Comparison of ENCODE assay signal across 19 cellular contexts in the genomic region with DNA sequence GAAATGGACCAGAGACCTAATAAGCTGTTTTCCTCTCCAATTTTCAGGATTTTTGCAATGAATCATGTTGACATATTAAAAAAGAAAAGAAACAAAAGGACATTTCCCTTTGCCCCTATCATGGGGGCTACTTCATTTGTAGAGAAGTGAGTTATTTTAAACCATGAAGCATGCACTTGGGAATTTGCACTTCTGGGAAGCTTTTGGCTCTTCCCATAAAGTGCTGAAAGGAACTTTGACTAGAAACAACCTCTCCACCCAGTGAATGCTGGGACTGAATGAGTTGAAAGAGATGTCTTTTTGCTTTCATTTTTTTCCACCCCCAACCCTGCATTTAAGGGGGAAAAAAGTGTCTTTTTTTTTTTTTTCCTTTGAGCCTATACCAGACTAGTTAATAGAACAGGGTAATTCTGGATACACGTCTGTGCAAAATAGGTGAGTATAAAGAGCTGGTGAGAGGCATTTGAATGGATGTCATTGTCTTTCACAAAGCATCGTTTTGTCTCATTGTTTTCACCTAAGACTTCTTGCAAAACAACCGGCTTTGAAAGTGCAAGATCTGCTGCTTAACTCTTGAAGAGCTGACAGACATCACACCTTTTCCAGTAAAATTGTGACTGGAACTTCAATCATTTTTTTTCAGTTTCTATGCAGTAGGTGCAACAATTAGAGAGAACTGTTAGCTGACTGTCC.
"Had no signal": no experiment of that assay in that cellular context is flagged by ENCODE, and none has a peak within 500 bp of the region (broad histone marks: within the 10 kb centered on the region; RNA-seq: fewer than 3 reads in every experiment).

No MANE protein-coding gene starts in this region.

- H3K27ac ChIP-seq: ascending aorta, esophagus squamous epithelium, vagina had no signal

- H3K4me3 ChIP-seq: ascending aorta, breast epithelium, esophagus squamous epithelium, vagina had no signal

- H3K36me3 ChIP-seq: ascending aorta, breast epithelium, esophagus squamous epithelium, vagina had no signal

- H3K4me1 ChIP-seq: ascending aorta, esophagus squamous epithelium, vagina had no signal

- H3K27me3 ChIP-seq: ascending aorta, breast epithelium, esophagus squamous epithelium, vagina had no signal

- DNase-seq: activated CD4-positive, alpha-beta T cell treated with anti-CD3 and anti-CD28 coated beads, Interleukin-2, amount 10 ng/mL, durations not matched to agents 24 days and 14 days; activated CD4-positive, CD25-positive, alpha-beta regulatory T cell; activated CD8-positive, alpha-beta memory T cell treated with anti-CD3 and anti-CD28 coated beads for 24 hours; activated CD8-positive, alpha-beta memory T cell treated with anti-CD3 and anti-CD28 coated beads, Interleukin-2, amount 50 U/mL, for 48 hours; activated effector memory CD4-positive, alpha-beta T cell treated with anti-CD3 and anti-CD28 coated beads, Interleukin-2, amount 50 U/mL, for 16 hours; activated naive CD4-positive, alpha-beta T cell treated with anti-CD3 and anti-CD28 coated beads, Interleukin-2, amount 50 U/mL, for 16 hours; activated T-cell treated with anti-CD3 and anti-CD28 coated beads, Interleukin-2, amount 50 U/mL, for 72 hours; dermis blood vessel endothelial cell; effector memory CD4-positive, alpha-beta T cell; esophagus squamous epithelium; occipital lobe; posterior cingulate gyrus; stimulated activated naive CD8-positive, alpha-beta T cell treated with anti-CD3 and anti-CD28 coated beads, Interleukin-15, amount 100 ng/mL, for 72 hours; T-helper 1 cell; T-helper 9 cell; trophoblast cell had no signal

- H3K9me3 ChIP-seq: ascending aorta, vagina had no signal
